Comparison of ENCODE assay signal across 2 cellular contexts in genomic region chr18:2529154-2529553, GRCh38.
TF ChIP-seq lines count a peak whose summit lies in the region.

No MANE protein-coding gene starts in this region.

TF ChIP-seq in WTC11, 78 proteins besides CTCF, POLR2A, EP300 and RAD21 (continued from another document):
- TF ChIP-seq NFYB (CRISPR knock-in tag; conservative IDR thresholded peaks at IDR 0.05; ENCODE audit: low read depth) (no peak), HMGXB4 (CRISPR knock-in tag; IDR thresholded peaks at IDR 0.05) (no peak), CREB1 (CRISPR knock-in tag; IDR thresholded peaks at IDR 0.05) (no peak), USF2 (CRISPR knock-in tag; IDR thresholded peaks at IDR 0.05) (no peak), JUN (CRISPR knock-in tag; IDR thresholded peaks at IDR 0.05) (no peak), ZMAT4 (CRISPR knock-in tag; IDR thresholded peaks at IDR 0.05) (no peak), GABPB1 (CRISPR knock-in tag; IDR thresholded peaks at IDR 0.05) (no peak), ZNF423 (CRISPR knock-in tag; IDR thresholded peaks at IDR 0.05) (no peak), SMAD4 (CRISPR knock-in tag; IDR thresholded peaks at IDR 0.05) (no peak)

TF ChIP-seq in GM12891, 5 proteins besides CTCF, POLR2A, EP300 and RAD21 (continued from another document):
- TF ChIP-seq POU2F2 (IDR thresholded peaks at IDR 0.05; ENCODE audit: low read depth, low read length) (no peak), POLR2AphosphoS5 (IDR thresholded peaks at IDR 0.05; ENCODE audit: low read depth, low read length) (no peak), PAX5 (IDR thresholded peaks at IDR 0.05; ENCODE audit: insufficient read depth, low read length, severe bottlenecking) (no peak), TAF1 (IDR thresholded peaks at IDR 0.05; ENCODE audit: low read depth, low read length) (no peak)
